In the genomic region with DNA sequence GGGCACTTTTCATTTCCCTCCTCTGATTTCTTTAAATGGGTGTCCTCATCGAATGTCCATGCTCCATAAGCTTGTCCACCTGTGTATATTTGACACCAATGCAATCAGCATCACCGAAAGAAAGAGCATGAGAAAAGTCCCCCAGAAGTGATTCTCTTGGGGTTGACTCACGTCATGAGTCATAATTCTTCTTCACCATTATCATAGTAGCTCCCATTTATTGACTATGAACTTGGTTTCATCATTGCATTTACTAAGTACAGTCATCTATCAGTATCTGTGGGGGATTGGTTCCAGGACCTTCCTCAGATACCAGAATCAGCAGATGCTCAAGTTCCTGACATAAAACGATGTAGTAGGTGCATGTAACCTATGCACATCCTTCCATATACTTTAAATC, we compare ENCODE assay signal across 20 cellular contexts.
DNase-seq lines count a peak whose midpoint lies in the region; ATAC-seq, FAIRE-seq and TF ChIP-seq lines count a peak whose summit lies in the region.
"Had no signal": no experiment of that assay in that cellular context is flagged by ENCODE, and none has a peak within 500 bp of the region (broad histone marks: within the 10 kb centered on the region; RNA-seq: fewer than 3 reads in every experiment).

No MANE protein-coding gene starts in this region.

- TF ChIP-seq CTCF in AG09309 (IDR thresholded peaks at IDR 0.05; ENCODE audit: control insufficient read depth, insufficient read depth, low read depth, low read length, missing control alignments) = no peak
- TF ChIP-seq CTCF in GM13976 (IDR thresholded peaks at IDR 0.05; ENCODE audit: borderline replicate concordance, control extremely low read depth, extremely low read depth, insufficient read depth, missing control alignments) = no peak

- DNase-seq in AG09309 (ENCODE audit: low read depth) = peak; percentile 39
- peak; percentile 26 for DNase-seq in GM13976 (ENCODE audit: low spot score)
- DNase-seq in RCC 7860 (ENCODE audit: low spot score) = peak; percentile 9
- DNase-seq in fibroblast of peridontal ligament (ENCODE audit: extremely low read depth) = peak; percentile 11
- DNase-seq in NCI-H82 treated with DMSO at 0.1 percent for 48 hours (lab: John Stamatoyannopoulos, UW; ENCODE audit: unreplicated experiment) = no peak
- DNase-seq in NCI-H2171 (lab: John Stamatoyannopoulos, UW) = no peak
- DNase-seq: activated B cell treated with CpG ODN at 0.5 μM for 24 hours; DMS79; H7; MG63; NK-92 treated with Interleukin-12 subunit alpha and Interleukin-12 subunit beta, amount 100 ng/mL, for 24 hours; retina; stimulated activated CD4-positive, alpha-beta T cell treated with anti-CD3 and anti-CD28 coated beads, Interleukin-2, amount 100 ng/mL, for 48 hours had no signal

- no peak overlapping the region for H3K4me3 ChIP-seq in AG09309 (ENCODE audit: control insufficient read depth, low read depth, low read length)
- H3K4me3 ChIP-seq: BLaER1, hepatocyte, MG63 had no signal

- in situ Hi-C loops in GM13976 (cut with MboI; ENCODE audit: low sequenced_read_pairs, unreplicated experiment) = no loop called here

- no peak for FAIRE-seq in RCC 7860 (lab: Jason Lieb, UNC)
- FAIRE-seq: endometrium had no signal

- ATAC-seq in HG02938 (IDR thresholded peaks at IDR 0.05; ENCODE audit: unreplicated experiment) = no peak
- ATAC-seq in GM21786 (IDR thresholded peaks at IDR 0.05; ENCODE audit: unreplicated experiment) = no peak
- ATAC-seq: left lobe of liver; stimulated activated memory B cell treated with anti-CD40 and anti-IgM and Interleukin-4, amounts not matched to agents 10 μg/mL and 1 μg/mL and 100 μg/mL, for 72 hours had no signal

Comparison
In these comparisons a context has a peak if more than half of its experiments do, and no peak if none do; other contexts are left out.
1. DNase-seq: peak in AG09309 (single experiment), GM13976 (single experiment), RCC 7860 (single experiment) and fibroblast of peridontal ligament (single experiment); none in NCI-H82 treated with DMSO at 0.1 percent for 48 hours (single experiment) and NCI-H2171 (single experiment).